Comparison of ENCODE assay signal across 1 cellular context in the genomic region with DNA sequence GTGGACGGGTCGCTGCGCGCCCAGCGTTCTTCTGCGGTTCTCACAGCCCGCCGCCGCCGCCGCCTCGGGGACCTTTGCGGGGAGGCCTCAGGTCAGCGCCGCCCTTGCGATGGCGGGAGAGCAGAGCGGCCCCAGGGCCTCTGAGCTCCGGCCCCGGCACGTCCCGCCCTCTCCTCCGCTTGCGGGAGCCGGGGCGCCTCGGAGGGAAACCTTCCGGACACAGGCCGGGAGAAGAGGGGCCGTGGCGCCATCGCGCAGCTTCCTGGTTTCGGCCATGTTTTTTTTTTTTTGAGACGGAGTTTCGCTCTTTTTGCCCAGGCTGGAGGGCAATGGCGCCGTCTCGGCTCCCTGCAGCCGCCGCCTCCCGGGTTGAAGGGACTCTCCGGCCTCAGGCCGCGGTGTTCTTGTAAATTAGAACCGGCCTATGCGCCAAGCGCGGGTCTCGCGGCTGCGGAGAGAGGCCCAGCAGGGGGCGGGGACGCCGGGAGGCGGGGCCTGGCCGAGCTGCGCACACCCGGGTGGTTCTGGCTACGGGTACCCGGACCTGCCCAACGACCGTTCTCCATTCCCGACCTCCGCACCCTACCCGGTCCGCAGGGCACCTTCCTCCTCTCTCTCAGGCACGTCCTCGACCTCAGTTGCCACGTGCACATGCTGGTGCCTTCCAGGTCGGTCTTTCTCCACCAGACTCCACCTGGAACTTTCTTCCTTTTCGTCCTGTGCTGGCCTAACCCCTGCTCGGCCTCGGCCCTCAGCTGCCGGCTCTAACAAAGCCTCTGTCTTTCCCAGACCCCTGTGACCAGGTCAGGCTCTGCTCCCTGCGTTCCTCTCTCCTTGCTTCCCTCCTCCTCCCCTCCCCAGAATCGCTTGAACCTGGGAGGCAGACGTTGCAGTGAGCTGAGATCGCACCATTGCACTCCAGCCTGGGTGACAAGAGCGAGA.
A peak's percentile ranks its signal among the peaks of the same experiment; 100 is the strongest.
TF ChIP-seq lines count a peak whose summit lies in the region.

No MANE protein-coding gene starts in this region.

TF ChIP-seq in HCT116, 20 proteins besides CTCF, POLR2A, EP300 and RAD21 (continued from another document):
- no peak for TF ChIP-seq SIN3A (IDR thresholded peaks at IDR 0.05; ENCODE audit: low read depth)
- peak; percentile 38; the same call in 1 of the 2 replicates for TF ChIP-seq SP1 (IDR thresholded peaks at IDR 0.05; ENCODE audit: low read depth)
- no peak for TF ChIP-seq TCF7L2 (IDR thresholded peaks at IDR 0.05; ENCODE audit: borderline replicate concordance, extremely low read depth, insufficient read depth, insufficient read length)
- TF ChIP-seq SRF (IDR thresholded peaks at IDR 0.05; ENCODE audit: low read depth): no peak
- peak; percentile 50; the same call in 1 of the 2 replicates for TF ChIP-seq EGR1 (IDR thresholded peaks at IDR 0.05; ENCODE audit: low read depth)
- peak; percentile 95 for TF ChIP-seq POLR2AphosphoS5 (IDR thresholded peaks at IDR 0.05; ENCODE audit: low read depth, low read length)
- TF ChIP-seq, protein P1, sequence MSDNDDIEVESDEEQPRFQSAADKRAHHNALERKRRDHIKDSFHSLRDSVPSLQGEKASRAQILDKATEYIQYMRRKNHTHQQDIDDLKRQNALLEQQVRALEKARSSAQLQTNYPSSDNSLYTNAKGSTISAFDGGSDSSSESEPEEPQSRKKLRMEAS (IDR thresholded peaks at IDR 0.05): peak; percentile 92
- TF ChIP-seq, protein P2, sequence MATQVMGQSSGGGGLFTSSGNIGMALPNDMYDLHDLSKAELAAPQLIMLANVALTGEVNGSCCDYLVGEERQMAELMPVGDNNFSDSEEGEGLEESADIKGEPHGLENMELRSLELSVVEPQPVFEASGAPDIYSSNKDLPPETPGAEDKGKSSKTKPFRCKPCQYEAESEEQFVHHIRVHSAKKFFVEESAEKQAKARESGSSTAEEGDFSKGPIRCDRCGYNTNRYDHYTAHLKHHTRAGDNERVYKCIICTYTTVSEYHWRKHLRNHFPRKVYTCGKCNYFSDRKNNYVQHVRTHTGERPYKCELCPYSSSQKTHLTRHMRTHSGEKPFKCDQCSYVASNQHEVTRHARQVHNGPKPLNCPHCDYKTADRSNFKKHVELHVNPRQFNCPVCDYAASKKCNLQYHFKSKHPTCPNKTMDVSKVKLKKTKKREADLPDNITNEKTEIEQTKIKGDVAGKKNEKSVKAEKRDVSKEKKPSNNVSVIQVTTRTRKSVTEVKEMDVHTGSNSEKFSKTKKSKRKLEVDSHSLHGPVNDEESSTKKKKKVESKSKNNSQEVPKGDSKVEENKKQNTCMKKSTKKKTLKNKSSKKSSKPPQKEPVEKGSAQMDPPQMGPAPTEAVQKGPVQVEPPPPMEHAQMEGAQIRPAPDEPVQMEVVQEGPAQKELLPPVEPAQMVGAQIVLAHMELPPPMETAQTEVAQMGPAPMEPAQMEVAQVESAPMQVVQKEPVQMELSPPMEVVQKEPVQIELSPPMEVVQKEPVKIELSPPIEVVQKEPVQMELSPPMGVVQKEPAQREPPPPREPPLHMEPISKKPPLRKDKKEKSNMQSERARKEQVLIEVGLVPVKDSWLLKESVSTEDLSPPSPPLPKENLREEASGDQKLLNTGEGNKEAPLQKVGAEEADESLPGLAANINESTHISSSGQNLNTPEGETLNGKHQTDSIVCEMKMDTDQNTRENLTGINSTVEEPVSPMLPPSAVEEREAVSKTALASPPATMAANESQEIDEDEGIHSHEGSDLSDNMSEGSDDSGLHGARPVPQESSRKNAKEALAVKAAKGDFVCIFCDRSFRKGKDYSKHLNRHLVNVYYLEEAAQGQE (IDR thresholded peaks at IDR 0.05; ENCODE audit: low read depth): no peak
- no peak for TF ChIP-seq ZNF274 (IDR thresholded peaks at IDR 0.05; ENCODE audit: low read depth, low read length)
- TF ChIP-seq ZFX (IDR thresholded peaks at IDR 0.05): peak; percentile 88
- peak; percentile 63; the same call in 1 of the 2 replicates for TF ChIP-seq CBX3 (IDR thresholded peaks at IDR 0.05; ENCODE audit: low read depth)
